Comparison of ENCODE assay signal across 40 cellular contexts in genomic region chr3:126200534-126200933, GRCh38. TPM values are rescaled to one million over a fixed set of nuclear protein-coding genes. Genes with fewer than 3 reads are reported as not detected.
"Had no signal": no experiment of that assay in that cellular context is flagged by ENCODE, and none has a peak within 500 bp of the region (broad histone marks: within the 10 kb centered on the region; RNA-seq: fewer than 3 reads in every experiment).

No MANE protein-coding gene starts in this region.

- H3K4me3 Mint-ChIP-seq: activated CD4-positive, alpha-beta memory T cell treated with anti-CD3 and anti-CD28 coated beads for 36 hours; activated CD4-positive, alpha-beta T cell treated with anti-CD3 and anti-CD28 coated beads for 36 hours; activated CD8-positive, alpha-beta T cell treated with anti-CD3 and anti-CD28 coated beads for 36 hours; activated naive CD4-positive, alpha-beta T cell treated with anti-CD3 and anti-CD28 coated beads for 36 hours; activated naive CD8-positive, alpha-beta T cell treated with anti-CD3 and anti-CD28 coated beads for 36 hours; activated T-cell treated with anti-CD3 and anti-CD28 coated beads, Interleukin-2, amount 50 U/mL, for 4 hours; activated T-cell treated with anti-CD3 and anti-CD28 coated beads, Interleukin-2, amount 50 U/mL, for 72 hours; activated T-helper 1 cell treated with anti-CD3 and anti-CD28 coated beads, Interleukin-12 subunit alpha, Interleukin-12 subunit beta, Interleukin-2, Interleukin-4 antibody, amounts not matched to agents 30 ng/mL and 10 ng/mL and 1 ng/mL, durations not matched to agents 14 hours and 24 hours and 36 hours; activated T-helper 17 cell treated with anti-CD3 and anti-CD28 coated beads, Interleukin-2, amount 50 U/mL, for 72 hours; T-helper 1 cell treated with Interleukin-12 subunit alpha and Interleukin-12 subunit beta and Interleukin-4 antibody, amounts not matched to agents 30 μg/mL and 1 μg/mL, for 36 hours; T-helper 2 cell treated with Interferon-gamma antibody and Interleukin-4, amounts not matched to agents 5 μg/mL and 100 μg/mL, for 36 hours; WTC11 had no signal

- H3K9me3 Mint-ChIP-seq: activated CD4-positive, alpha-beta memory T cell treated with anti-CD3 and anti-CD28 coated beads for 36 hours; activated CD8-positive, alpha-beta T cell treated with anti-CD3 and anti-CD28 coated beads for 36 hours; activated naive CD4-positive, alpha-beta T cell treated with anti-CD3 and anti-CD28 coated beads, Interleukin-2, amount 50 U/mL, for 72 hours; activated T-cell treated with anti-CD3 and anti-CD28 coated beads, Interleukin-2, amount 50 U/mL, for 4 hours; activated T-cell treated with anti-CD3 and anti-CD28 coated beads, Interleukin-2, amount 50 U/mL, for 72 hours; activated T-helper 17 cell treated with anti-CD3 and anti-CD28 coated beads, Interleukin-2, amount 50 U/mL, for 72 hours; T-helper 1 cell treated with Interleukin-12 subunit alpha and Interleukin-12 subunit beta and Interleukin-4 antibody, amounts not matched to agents 30 μg/mL and 1 μg/mL, for 36 hours; T-helper 2 cell treated with Interferon-gamma antibody and Interleukin-4, amounts not matched to agents 5 μg/mL and 100 μg/mL, for 36 hours had no signal

- H3K4me3 ChIP-seq: adrenal gland, body of pancreas, breast epithelium had no signal

- FAIRE-seq: astrocyte, TTC549 had no signal

- H3K27me3 ChIP-seq: adrenal gland, body of pancreas, brain microvascular endothelial cell, breast epithelium had no signal

- ATAC-seq: activated CD4-positive, alpha-beta T cell treated with anti-CD3 and anti-CD28 coated beads for 36 hours; activated CD4-positive, CD25-positive, alpha-beta regulatory T cell treated with anti-CD3 and anti-CD28 coated beads, Interleukin-2, amount 50 U/mL, for 24 hours; activated CD8-positive, alpha-beta T cell treated with anti-CD3 and anti-CD28 coated beads for 36 hours; activated naive CD4-positive, alpha-beta T cell treated with anti-CD3 and anti-CD28 coated beads, Interleukin-2, amount 50 U/mL, for 72 hours; activated T-cell treated with anti-CD3 and anti-CD28 coated beads, Interleukin-2, amount 50 U/mL, for 4 hours; activated T-cell treated with anti-CD3 and anti-CD28 coated beads, Interleukin-2, amount 50 U/mL, for 72 hours; activated T-helper 17 cell treated with anti-CD3 and anti-CD28 coated beads, Interleukin-2, amount 50 U/mL, for 72 hours; body of pancreas; WTC11 had no signal

- DNase-seq: activated CD4-positive, alpha-beta memory T cell treated with anti-CD3 and anti-CD28 coated beads for 36 hours; activated CD4-positive, alpha-beta T cell treated with anti-CD3 and anti-CD28 coated beads for 1 hour; activated CD4-positive, alpha-beta T cell treated with anti-CD3 and anti-CD28 coated beads for 36 hours; activated CD4-positive, alpha-beta T cell treated with anti-CD3 and anti-CD28 coated beads for 48 hours; activated CD4-positive, alpha-beta T cell treated with anti-CD3 and anti-CD28 coated beads, Interleukin-2, amount 50 U/mL, for 1 hour; activated CD4-positive, alpha-beta T cell treated with anti-CD3 and anti-CD28 coated beads, Interleukin-2, amount 50 U/mL, for 4 hours; activated CD4-positive, CD25-positive, alpha-beta regulatory T cell; activated CD8-positive, alpha-beta memory T cell treated with anti-CD3 and anti-CD28 coated beads, Interleukin-2, amount 50 U/mL, for 4 hours; activated CD8-positive, alpha-beta T cell treated with anti-CD3 and anti-CD28 coated beads for 36 hours; activated effector memory CD4-positive, alpha-beta T cell treated with anti-CD3 and anti-CD28 coated beads, Interleukin-2, amount 50 U/mL, for 16 hours; activated gamma-delta T cell treated with Interleukin-2 at 50 U/mL for 16 hours; activated naive CD4-positive, alpha-beta T cell; activated naive CD4-positive, alpha-beta T cell treated with anti-CD3 and anti-CD28 coated beads for 36 hours; activated naive CD4-positive, alpha-beta T cell treated with anti-CD3 and anti-CD28 coated beads, Interleukin-2, amount 50 U/mL, for 16 hours; activated naive CD8-positive, alpha-beta T cell treated with anti-CD3 and anti-CD28 coated beads for 36 hours; activated T-cell treated with anti-CD3 and anti-CD28 coated beads for 4 hours; activated T-cell treated with anti-CD3 and anti-CD28 coated beads, Interleukin-2, amount 50 U/mL, for 1 hour; activated T-cell treated with anti-CD3 and anti-CD28 coated beads, Interleukin-2, amount 50 U/mL, for 4 hours; activated T-cell treated with anti-CD3 and anti-CD28 coated beads, Interleukin-2, amount 50 U/mL, for 72 hours; adrenal gland; amniotic stem cell; aorta; body of pancreas; brain microvascular endothelial cell; central memory CD4-positive, alpha-beta T cell; T-helper 1 cell; T-helper 2 cell; T-helper 9 cell; WERI-Rb-1 had no signal

- H3K4me1 Mint-ChIP-seq: activated CD4-positive, alpha-beta T cell treated with anti-CD3 and anti-CD28 coated beads for 36 hours; activated naive CD8-positive, alpha-beta T cell treated with anti-CD3 and anti-CD28 coated beads for 36 hours; activated T-helper 17 cell treated with anti-CD3 and anti-CD28 coated beads, Interleukin-2, amount 50 U/mL, for 72 hours had no signal

- H3K4me1 ChIP-seq: adrenal gland, breast epithelium had no signal

- H3K36me3 ChIP-seq: adrenal gland, brain microvascular endothelial cell, breast epithelium, WERI-Rb-1 had no signal

- H3K27ac Mint-ChIP-seq: activated CD4-positive, alpha-beta memory T cell treated with anti-CD3 and anti-CD28 coated beads for 36 hours; activated CD4-positive, alpha-beta T cell treated with anti-CD3 and anti-CD28 coated beads for 36 hours; activated CD8-positive, alpha-beta T cell treated with anti-CD3 and anti-CD28 coated beads for 36 hours; activated naive CD4-positive, alpha-beta T cell treated with anti-CD3 and anti-CD28 coated beads for 36 hours; activated naive CD4-positive, alpha-beta T cell treated with anti-CD3 and anti-CD28 coated beads, Interleukin-2, amount 50 U/mL, for 72 hours; activated naive CD8-positive, alpha-beta T cell treated with anti-CD3 and anti-CD28 coated beads for 36 hours; activated T-cell treated with anti-CD3 and anti-CD28 coated beads, Interleukin-2, amount 50 U/mL, for 72 hours; activated T-helper 1 cell treated with anti-CD3 and anti-CD28 coated beads, Interleukin-12 subunit alpha, Interleukin-12 subunit beta, Interleukin-2, Interleukin-4 antibody, amounts not matched to agents 30 ng/mL and 10 ng/mL and 1 ng/mL, durations not matched to agents 14 hours and 24 hours and 36 hours; activated T-helper 17 cell treated with anti-CD3 and anti-CD28 coated beads, Interleukin-2, amount 50 U/mL, for 72 hours; T-helper 1 cell treated with Interleukin-12 subunit alpha and Interleukin-12 subunit beta and Interleukin-4 antibody, amounts not matched to agents 30 μg/mL and 1 μg/mL, for 36 hours; T-helper 2 cell treated with Interferon-gamma antibody and Interleukin-4, amounts not matched to agents 5 μg/mL and 100 μg/mL, for 36 hours; WTC11 had no signal

- H3K27ac ChIP-seq: adrenal gland, body of pancreas, brain microvascular endothelial cell, breast epithelium, WERI-Rb-1 had no signal

- H3K9me3 ChIP-seq: adrenal gland, body of pancreas, breast epithelium had no signal

- H3K36me3 Mint-ChIP-seq: activated CD4-positive, alpha-beta memory T cell treated with anti-CD3 and anti-CD28 coated beads for 36 hours; activated naive CD8-positive, alpha-beta T cell treated with anti-CD3 and anti-CD28 coated beads for 36 hours had no signal

RNA-seq across cellular contexts. Expression of gene ALDH1L1, which starts 20.1 kb away (rescaled TPM):
- total RNA-seq: activated CD4-positive, alpha-beta memory T cell treated with anti-CD3 and anti-CD28 coated beads for 36 hours; activated CD8-positive, alpha-beta memory T cell treated with anti-CD3 and anti-CD28 coated beads for 36 hours; activated CD8-positive, alpha-beta T cell treated with anti-CD3 and anti-CD28 coated beads for 36 hours; activated naive CD4-positive, alpha-beta T cell treated with anti-CD3 and anti-CD28 coated beads for 36 hours; activated naive CD8-positive, alpha-beta T cell treated with anti-CD3 and anti-CD28 coated beads for 36 hours; activated T-helper 1 cell treated with anti-CD3 and anti-CD28 coated beads, Interleukin-12 subunit alpha, Interleukin-12 subunit beta, Interleukin-2, Interleukin-4 antibody, amounts not matched to agents 30 ng/mL and 10 ng/mL and 1 ng/mL, durations not matched to agents 14 hours and 24 hours and 36 hours; astrocyte had no signal
